Comparison of ENCODE assay signal across 17 cellular contexts in the genomic region with DNA sequence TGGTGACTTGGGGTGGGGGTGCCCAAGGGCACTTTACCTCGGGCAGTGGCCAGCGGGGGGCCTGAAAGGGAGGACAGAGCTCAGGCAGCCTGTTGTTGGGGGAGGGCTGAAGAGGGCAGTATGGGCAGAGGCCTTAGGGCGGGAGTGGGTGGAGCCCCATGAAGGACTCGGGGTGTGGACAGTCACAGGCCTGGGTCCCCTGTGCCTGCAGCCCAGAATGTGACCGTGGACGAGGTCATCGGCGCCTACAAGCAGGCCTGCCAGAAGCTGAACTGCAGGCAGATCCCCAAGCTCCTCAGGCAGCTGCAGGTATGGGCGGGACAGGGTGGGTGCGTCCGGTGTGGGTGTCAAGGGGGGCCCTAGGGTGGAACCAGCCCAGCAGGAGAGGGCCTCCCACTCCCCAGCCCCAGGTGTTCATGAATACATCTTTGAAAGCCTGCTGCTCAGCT. TPM values are rescaled to one million over a fixed set of nuclear protein-coding genes. Genes with fewer than 3 reads are reported as not detected.
DNase-seq lines count a peak whose midpoint lies in the region; ATAC-seq and TF ChIP-seq lines count a peak whose summit lies in the region.
"Had no signal": no experiment of that assay in that cellular context is flagged by ENCODE, and none has a peak within 500 bp of the region (broad histone marks: within the 10 kb centered on the region; RNA-seq: fewer than 3 reads in every experiment).

No MANE protein-coding gene starts in this region.

- POLR2A ChIA-PET in WTC11 (lab: Charles Lee), result no interaction called here

- DNase-seq in NCI-H146 (lab: John Stamatoyannopoulos, UW) (peak; percentile 36), NCI-H146 treated with DMSO at 0.1 percent for 48 hours (lab: John Stamatoyannopoulos, UW; ENCODE audit: unreplicated experiment) (no peak), WTC11 (ENCODE audit: low spot score) (no peak), putamen (ENCODE audit: low spot score) (peak; percentile 26), NCI-H1694 treated with DMSO at 0.1 percent for 48 hours (lab: John Stamatoyannopoulos, UW) (no peak)
- DNase-seq: activated CD4-positive, alpha-beta T cell treated with anti-CD3 and anti-CD28 coated beads, Interleukin-2, amount 10 ng/mL, durations not matched to agents 24 days and 14 days; activated naive CD8-positive, alpha-beta T cell treated with anti-CD3 and anti-CD28 coated beads, Interleukin-2, amount 50 U/mL, for 24 hours; activated T-cell treated with anti-CD3 and anti-CD28 coated beads for 4 hours; C1 segment of cervical spinal cord; effector CD8-positive, alpha-beta T cell; Kasumi-1; left cardiac atrium; NCI-H1417 treated with DMSO at 0.1 percent for 48 hours; stimulated activated CD4-positive, alpha-beta T cell treated with anti-CD3 and anti-CD28 coated beads, Interleukin-4, amount 100 ng/mL, for 1 hour; stimulated activated CD8-positive, alpha-beta memory T cell treated with anti-CD3 and anti-CD28 coated beads, Interleukin-4, amount 100 ng/mL, for 48 hours; T1000 had no signal

- TF ChIP-seq CTCF in WTC11 (IDR thresholded peaks at IDR 0.05), result no peak

- no peaks in the 10 kb centered on the region for H3K27me3 Mint-ChIP-seq in WTC11 (ENCODE audit: low read depth)
- H3K27me3 Mint-ChIP-seq: activated CD4-positive, alpha-beta T cell treated with anti-CD3 and anti-CD28 coated beads, Interleukin-2, amount 10 ng/mL, durations not matched to agents 24 days and 14 days; activated naive CD8-positive, alpha-beta T cell treated with anti-CD3 and anti-CD28 coated beads, Interleukin-2, amount 50 U/mL, for 24 hours had no signal

- peak overlapping the region; percentile 80 for H3K27ac Mint-ChIP-seq in WTC11
- H3K27ac Mint-ChIP-seq: activated CD4-positive, alpha-beta T cell treated with anti-CD3 and anti-CD28 coated beads, Interleukin-2, amount 10 ng/mL, durations not matched to agents 24 days and 14 days; activated naive CD8-positive, alpha-beta T cell treated with anti-CD3 and anti-CD28 coated beads, Interleukin-2, amount 50 U/mL, for 24 hours had no signal

- H3K4me1 Mint-ChIP-seq in WTC11, result peaks cover 31% of the 10 kb centered on the region

- peaks cover 10% of the 10 kb centered on the region for H3K36me3 Mint-ChIP-seq in WTC11

- no peaks in the 10 kb centered on the region for H3K9me3 Mint-ChIP-seq in WTC11
- H3K9me3 Mint-ChIP-seq: activated CD4-positive, alpha-beta T cell treated with anti-CD3 and anti-CD28 coated beads, Interleukin-2, amount 10 ng/mL, durations not matched to agents 24 days and 14 days; activated naive CD8-positive, alpha-beta T cell treated with anti-CD3 and anti-CD28 coated beads, Interleukin-2, amount 50 U/mL, for 24 hours had no signal

- H3K4me3 Mint-ChIP-seq in WTC11, result no peak overlapping the region
- H3K4me3 Mint-ChIP-seq: activated CD4-positive, alpha-beta T cell treated with anti-CD3 and anti-CD28 coated beads, Interleukin-2, amount 10 ng/mL, durations not matched to agents 24 days and 14 days; activated naive CD8-positive, alpha-beta T cell treated with anti-CD3 and anti-CD28 coated beads, Interleukin-2, amount 50 U/mL, for 24 hours had no signal

- CTCF ChIA-PET in WTC11 (lab: Charles Lee), result interaction anchor here (0.5 to 4.0 kb wide), 7 partner anchors 10 to 126 kb away, joined by 3 to 19 read pairs (median 5); no protein-coding TSS in a partner anchor

- peak; percentile 21; the same call in 1 of the 2 replicates for ATAC-seq in WTC11
- no peak for ATAC-seq in GM18858 (IDR thresholded peaks at IDR 0.05; ENCODE audit: unreplicated experiment)
- ATAC-seq: activated naive CD8-positive, alpha-beta T cell treated with anti-CD3 and anti-CD28 coated beads, Interleukin-2, amount 50 U/mL, for 24 hours; left cardiac atrium had no signal

TF ChIP-seq in WTC11, 78 proteins besides CTCF, POLR2A, EP300 and RAD21 (continues in another document):
- TF ChIP-seq, protein P1, sequence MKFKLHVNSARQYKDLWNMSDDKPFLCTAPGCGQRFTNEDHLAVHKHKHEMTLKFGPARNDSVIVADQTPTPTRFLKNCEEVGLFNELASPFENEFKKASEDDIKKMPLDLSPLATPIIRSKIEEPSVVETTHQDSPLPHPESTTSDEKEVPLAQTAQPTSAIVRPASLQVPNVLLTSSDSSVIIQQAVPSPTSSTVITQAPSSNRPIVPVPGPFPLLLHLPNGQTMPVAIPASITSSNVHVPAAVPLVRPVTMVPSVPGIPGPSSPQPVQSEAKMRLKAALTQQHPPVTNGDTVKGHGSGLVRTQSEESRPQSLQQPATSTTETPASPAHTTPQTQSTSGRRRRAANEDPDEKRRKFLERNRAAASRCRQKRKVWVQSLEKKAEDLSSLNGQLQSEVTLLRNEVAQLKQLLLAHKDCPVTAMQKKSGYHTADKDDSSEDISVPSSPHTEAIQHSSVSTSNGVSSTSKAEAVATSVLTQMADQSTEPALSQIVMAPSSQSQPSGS (CRISPR knock-in tag; IDR thresholded peaks at IDR 0.05; ENCODE audit: borderline replicate concordance, low read depth), result no peak
- TF ChIP-seq TP53 (CRISPR knock-in tag; IDR thresholded peaks at IDR 0.05) (no peak), RORB (CRISPR knock-in tag; IDR thresholded peaks at IDR 0.05) (no peak), IRF2 (CRISPR knock-in tag; IDR thresholded peaks at IDR 0.05; ENCODE audit: borderline replicate concordance, low read depth) (no peak), ZNF671 (CRISPR knock-in tag; IDR thresholded peaks at IDR 0.05) (no peak), ZNF263 (CRISPR knock-in tag; IDR thresholded peaks at IDR 0.05; ENCODE audit: low read depth) (no peak), NR2C2 (CRISPR knock-in tag; IDR thresholded peaks at IDR 0.05) (no peak), ZNF416 (CRISPR knock-in tag; IDR thresholded peaks at IDR 0.05) (no peak), GTF2I (CRISPR knock-in tag; conservative IDR thresholded peaks at IDR 0.05) (no peak)
- TF ChIP-seq, protein P2, sequence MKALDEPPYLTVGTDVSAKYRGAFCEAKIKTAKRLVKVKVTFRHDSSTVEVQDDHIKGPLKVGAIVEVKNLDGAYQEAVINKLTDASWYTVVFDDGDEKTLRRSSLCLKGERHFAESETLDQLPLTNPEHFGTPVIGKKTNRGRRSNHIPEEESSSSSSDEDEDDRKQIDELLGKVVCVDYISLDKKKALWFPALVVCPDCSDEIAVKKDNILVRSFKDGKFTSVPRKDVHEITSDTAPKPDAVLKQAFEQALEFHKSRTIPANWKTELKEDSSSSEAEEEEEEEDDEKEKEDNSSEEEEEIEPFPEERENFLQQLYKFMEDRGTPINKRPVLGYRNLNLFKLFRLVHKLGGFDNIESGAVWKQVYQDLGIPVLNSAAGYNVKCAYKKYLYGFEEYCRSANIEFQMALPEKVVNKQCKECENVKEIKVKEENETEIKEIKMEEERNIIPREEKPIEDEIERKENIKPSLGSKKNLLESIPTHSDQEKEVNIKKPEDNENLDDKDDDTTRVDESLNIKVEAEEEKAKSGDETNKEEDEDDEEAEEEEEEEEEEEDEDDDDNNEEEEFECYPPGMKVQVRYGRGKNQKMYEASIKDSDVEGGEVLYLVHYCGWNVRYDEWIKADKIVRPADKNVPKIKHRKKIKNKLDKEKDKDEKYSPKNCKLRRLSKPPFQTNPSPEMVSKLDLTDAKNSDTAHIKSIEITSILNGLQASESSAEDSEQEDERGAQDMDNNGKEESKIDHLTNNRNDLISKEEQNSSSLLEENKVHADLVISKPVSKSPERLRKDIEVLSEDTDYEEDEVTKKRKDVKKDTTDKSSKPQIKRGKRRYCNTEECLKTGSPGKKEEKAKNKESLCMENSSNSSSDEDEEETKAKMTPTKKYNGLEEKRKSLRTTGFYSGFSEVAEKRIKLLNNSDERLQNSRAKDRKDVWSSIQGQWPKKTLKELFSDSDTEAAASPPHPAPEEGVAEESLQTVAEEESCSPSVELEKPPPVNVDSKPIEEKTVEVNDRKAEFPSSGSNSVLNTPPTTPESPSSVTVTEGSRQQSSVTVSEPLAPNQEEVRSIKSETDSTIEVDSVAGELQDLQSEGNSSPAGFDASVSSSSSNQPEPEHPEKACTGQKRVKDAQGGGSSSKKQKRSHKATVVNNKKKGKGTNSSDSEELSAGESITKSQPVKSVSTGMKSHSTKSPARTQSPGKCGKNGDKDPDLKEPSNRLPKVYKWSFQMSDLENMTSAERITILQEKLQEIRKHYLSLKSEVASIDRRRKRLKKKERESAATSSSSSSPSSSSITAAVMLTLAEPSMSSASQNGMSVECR (CRISPR knock-in tag; IDR thresholded peaks at IDR 0.05; ENCODE audit: borderline replicate concordance), result no peak
- TF ChIP-seq, protein P3, sequence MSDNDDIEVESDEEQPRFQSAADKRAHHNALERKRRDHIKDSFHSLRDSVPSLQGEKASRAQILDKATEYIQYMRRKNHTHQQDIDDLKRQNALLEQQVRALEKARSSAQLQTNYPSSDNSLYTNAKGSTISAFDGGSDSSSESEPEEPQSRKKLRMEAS (CRISPR knock-in tag; IDR thresholded peaks at IDR 0.05), result no peak
- TF ChIP-seq, protein P4, sequence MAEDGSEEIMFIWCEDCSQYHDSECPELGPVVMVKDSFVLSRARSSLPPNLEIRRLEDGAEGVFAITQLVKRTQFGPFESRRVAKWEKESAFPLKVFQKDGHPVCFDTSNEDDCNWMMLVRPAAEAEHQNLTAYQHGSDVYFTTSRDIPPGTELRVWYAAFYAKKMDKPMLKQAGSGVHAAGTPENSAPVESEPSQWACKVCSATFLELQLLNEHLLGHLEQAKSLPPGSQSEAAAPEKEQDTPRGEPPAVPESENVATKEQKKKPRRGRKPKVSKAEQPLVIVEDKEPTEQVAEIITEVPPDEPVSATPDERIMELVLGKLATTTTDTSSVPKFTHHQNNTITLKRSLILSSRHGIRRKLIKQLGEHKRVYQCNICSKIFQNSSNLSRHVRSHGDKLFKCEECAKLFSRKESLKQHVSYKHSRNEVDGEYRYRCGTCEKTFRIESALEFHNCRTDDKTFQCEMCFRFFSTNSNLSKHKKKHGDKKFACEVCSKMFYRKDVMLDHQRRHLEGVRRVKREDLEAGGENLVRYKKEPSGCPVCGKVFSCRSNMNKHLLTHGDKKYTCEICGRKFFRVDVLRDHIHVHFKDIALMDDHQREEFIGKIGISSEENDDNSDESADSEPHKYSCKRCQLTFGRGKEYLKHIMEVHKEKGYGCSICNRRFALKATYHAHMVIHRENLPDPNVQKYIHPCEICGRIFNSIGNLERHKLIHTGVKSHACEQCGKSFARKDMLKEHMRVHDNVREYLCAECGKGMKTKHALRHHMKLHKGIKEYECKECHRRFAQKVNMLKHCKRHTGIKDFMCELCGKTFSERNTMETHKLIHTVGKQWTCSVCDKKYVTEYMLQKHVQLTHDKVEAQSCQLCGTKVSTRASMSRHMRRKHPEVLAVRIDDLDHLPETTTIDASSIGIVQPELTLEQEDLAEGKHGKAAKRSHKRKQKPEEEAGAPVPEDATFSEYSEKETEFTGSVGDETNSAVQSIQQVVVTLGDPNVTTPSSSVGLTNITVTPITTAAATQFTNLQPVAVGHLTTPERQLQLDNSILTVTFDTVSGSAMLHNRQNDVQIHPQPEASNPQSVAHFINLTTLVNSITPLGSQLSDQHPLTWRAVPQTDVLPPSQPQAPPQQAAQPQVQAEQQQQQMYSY (CRISPR knock-in tag; IDR thresholded peaks at IDR 0.05), result no peak

RNA-seq across cellular contexts. Expression of a gene that starts 22.5 kb away (rescaled TPM):
- total RNA-seq in WTC11 (2021), result 0.57 to 1.1 TPM (median 0.76 TPM) in 3 replicates

RNA-seq across cellular contexts. Expression of a gene that starts 39.7 kb away (rescaled TPM):
- 59.7 to 75.8 TPM (median 67.1 TPM) in 3 replicates for total RNA-seq in WTC11 (2021)

RNA-seq across cellular contexts. Expression of a gene that starts 40.3 kb away (rescaled TPM):
- total RNA-seq in WTC11 (2021), result 9.0 to 10.8 TPM (median 10.0 TPM) in 3 replicates

RNA-seq across cellular contexts. Expression of a gene that starts 45.3 kb away (rescaled TPM):
- 34.5 to 35.9 TPM (median 35.4 TPM) in 3 replicates for total RNA-seq in WTC11 (2021)

RNA-seq across cellular contexts. Expression of a gene that starts 59.3 kb away (rescaled TPM):
- total RNA-seq in WTC11 (2021), result 55.0 to 60.3 TPM (median 55.3 TPM) in 3 replicates

Comparison
In these comparisons a context has a peak if more than half of its experiments do, and no peak if none do; other contexts are left out.
1. DNase-seq: peak in NCI-H146 (single experiment) and putamen (single experiment); none in NCI-H146 treated with DMSO at 0.1 percent for 48 hours (single experiment), WTC11 (single experiment) and NCI-H1694 treated with DMSO at 0.1 percent for 48 hours (single experiment).